ENCODE assay signal across 19 cellular contexts in the genomic region with DNA sequence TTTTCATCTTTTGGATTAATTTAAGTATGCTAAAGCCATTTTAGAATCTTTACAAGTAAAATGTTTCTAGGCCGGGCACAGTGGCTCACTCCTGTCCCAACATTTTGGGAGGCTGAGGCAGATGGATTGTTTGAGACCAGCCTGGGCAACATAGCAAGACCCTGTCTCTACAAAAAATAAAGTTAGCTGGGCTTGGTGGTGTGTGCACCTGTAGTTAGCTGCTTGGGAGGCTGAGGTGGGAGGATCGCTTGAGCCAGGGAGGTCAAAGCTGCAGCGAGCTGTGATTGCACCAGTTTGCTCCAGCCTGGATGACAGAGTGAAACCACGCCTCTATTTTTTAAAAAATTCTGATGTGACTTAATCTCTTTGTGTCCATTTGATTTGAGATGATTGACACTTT. TPM values are rescaled to one million over a fixed set of nuclear protein-coding genes. Genes with fewer than 3 reads are reported as not detected.
A peak's percentile ranks its signal among the peaks of the same experiment; 100 is the strongest.
DNase-seq lines count a peak whose midpoint lies in the region; ATAC-seq, FAIRE-seq and TF ChIP-seq lines count a peak whose summit lies in the region.
"Had no signal": no experiment of that assay in that cellular context is flagged by ENCODE, and none has a peak within 500 bp of the region (broad histone marks: within the 10 kb centered on the region; RNA-seq: fewer than 3 reads in every experiment).

No MANE protein-coding gene starts in this region.

- POLR2A ChIA-PET in naive thymus-derived CD8-positive, alpha-beta T cell (lab: Charles Lee) = interaction anchor here (1.2 kb wide), 1 partner anchor 84 kb away, joined by 3 read pairs; no protein-coding TSS in a partner anchor

- peaks cover 0 to 2% (median 0%) of the 10 kb centered on the region in 7 donors for H3K9me3 Mint-ChIP-seq in CD4-positive, CD25-positive, alpha-beta regulatory T cell
- no peaks in the 10 kb centered on the region for H3K9me3 Mint-ChIP-seq in activated T-helper 1 cell treated with anti-CD3 and anti-CD28 coated beads, Interleukin-12 subunit alpha, Interleukin-12 subunit beta, Interleukin-2, Interleukin-4 antibody, amounts not matched to agents 30 ng/mL and 10 ng/mL and 1 ng/mL, durations not matched to agents 14 hours and 24 hours and 36 hours
- peaks cover 0 to 1% (median 0%) of the 10 kb centered on the region in 9 donors for H3K9me3 Mint-ChIP-seq in naive thymus-derived CD8-positive, alpha-beta T cell
- no peaks in the 10 kb centered on the region for H3K9me3 Mint-ChIP-seq in stimulated activated memory B cell treated with anti-CD40 and anti-IgM and Interleukin-4, amounts not matched to agents 10 μg/mL and 1 μg/mL and 100 μg/mL, for 72 hours
- H3K9me3 Mint-ChIP-seq: activated naive CD8-positive, alpha-beta T cell treated with anti-CD3 and anti-CD28 coated beads, Interleukin-2, amount 10 ng/mL, durations not matched to agents 7 days and 5 days had no signal

- no peak for TF ChIP-seq POLR2A in GM12891 (IDR thresholded peaks at IDR 0.05; ENCODE audit: low read depth, low read length)

- peaks cover 6% of the 10 kb centered on the region for H3K27me3 Mint-ChIP-seq in CD4-positive, CD25-positive, alpha-beta regulatory T cell
- peaks cover 2% of the 10 kb centered on the region for H3K27me3 Mint-ChIP-seq in activated T-helper 1 cell treated with anti-CD3 and anti-CD28 coated beads, Interleukin-12 subunit alpha, Interleukin-12 subunit beta, Interleukin-2, Interleukin-4 antibody, amounts not matched to agents 30 ng/mL and 10 ng/mL and 1 ng/mL, durations not matched to agents 14 hours and 24 hours and 36 hours (ENCODE audit: insufficient read depth)
- no peaks in the 10 kb centered on the region for H3K27me3 Mint-ChIP-seq in naive thymus-derived CD8-positive, alpha-beta T cell
- H3K27me3 Mint-ChIP-seq in stimulated activated memory B cell treated with anti-CD40 and anti-IgM and Interleukin-4, amounts not matched to agents 10 μg/mL and 1 μg/mL and 100 μg/mL, for 72 hours = no peaks in the 10 kb centered on the region
- H3K27me3 Mint-ChIP-seq: activated naive CD8-positive, alpha-beta T cell treated with anti-CD3 and anti-CD28 coated beads, Interleukin-2, amount 10 ng/mL, durations not matched to agents 7 days and 5 days had no signal

- H3K36me3 Mint-ChIP-seq in CD4-positive, CD25-positive, alpha-beta regulatory T cell = peaks cover 11% of the 10 kb centered on the region
- H3K36me3 Mint-ChIP-seq in activated T-helper 1 cell treated with anti-CD3 and anti-CD28 coated beads, Interleukin-12 subunit alpha, Interleukin-12 subunit beta, Interleukin-2, Interleukin-4 antibody, amounts not matched to agents 30 ng/mL and 10 ng/mL and 1 ng/mL, durations not matched to agents 14 hours and 24 hours and 36 hours (ENCODE audit: low read depth) = peaks cover 10% of the 10 kb centered on the region
- peaks cover 0 to 30% (median 6%) of the 10 kb centered on the region in 3 donors for H3K36me3 Mint-ChIP-seq in naive thymus-derived CD8-positive, alpha-beta T cell
- peaks cover 10% of the 10 kb centered on the region for H3K36me3 Mint-ChIP-seq in stimulated activated memory B cell treated with anti-CD40 and anti-IgM and Interleukin-4, amounts not matched to agents 10 μg/mL and 1 μg/mL and 100 μg/mL, for 72 hours

- no peak for ATAC-seq in CD4-positive, CD25-positive, alpha-beta regulatory T cell (ENCODE audit: low read depth in 2 of 2)
- no peak for ATAC-seq in naive thymus-derived CD8-positive, alpha-beta T cell
- ATAC-seq in stimulated activated memory B cell treated with anti-CD40 and anti-IgM and Interleukin-4, amounts not matched to agents 10 μg/mL and 1 μg/mL and 100 μg/mL, for 72 hours = no peak
- no peak for ATAC-seq in Right ventricle myocardium inferior
- ATAC-seq: mucosa of descending colon had no signal

- H3K27me3 ChIP-seq in CD4-positive, CD25-positive, alpha-beta regulatory T cell (ENCODE audit: control insufficient read depth, insufficient read depth, low read length) = no peaks in the 10 kb centered on the region
- H3K27me3 ChIP-seq: dorsolateral prefrontal cortex, sigmoid colon, SJCRH30, uterus had no signal

- no peaks in the 10 kb centered on the region for H3K9me3 ChIP-seq in CD4-positive, CD25-positive, alpha-beta regulatory T cell (ENCODE audit: control insufficient read depth in 2 of 2, low read length in 2 of 2)
- H3K9me3 ChIP-seq: mucosa of descending colon, sigmoid colon, SJCRH30, uterus had no signal

- peak; percentile 9 for FAIRE-seq in GM12891 (lab: Jason Lieb, UNC)
- FAIRE-seq: bronchial epithelial cell had no signal

- DNase-seq in CD4-positive, CD25-positive, alpha-beta regulatory T cell = no peak
- DNase-seq in GM12891 (ENCODE audit: insufficient read length, low spot score) (no peak), DMS114 treated with DMSO at 0.1 percent for 48 hours (lab: John Stamatoyannopoulos, UW; ENCODE audit: unreplicated experiment) (no peak), Right ventricle myocardium inferior (ENCODE audit: missing footprints) (no peak), DMS53 treated with DMSO at 0.1 percent for 48 hours (lab: John Stamatoyannopoulos, UW; ENCODE audit: unreplicated experiment) (no peak)
- DNase-seq in activated T-helper 1 cell treated with anti-CD3 and anti-CD28 coated beads, Interleukin-12 subunit alpha, Interleukin-12 subunit beta, Interleukin-2, Interleukin-4 antibody, amounts not matched to agents 30 ng/mL and 10 ng/mL and 1 ng/mL, durations not matched to agents 14 hours and 24 hours and 36 hours (ENCODE audit: low spot score) = no peak
- no peak for DNase-seq in naive thymus-derived CD8-positive, alpha-beta T cell
- DNase-seq: activated naive CD8-positive, alpha-beta T cell treated with anti-CD3 and anti-CD28 coated beads, Interleukin-2, amount 10 ng/mL, durations not matched to agents 7 days and 5 days; dorsolateral prefrontal cortex; mucosa of descending colon; NCI-H2171; NCI-H69; OCI-M1; sigmoid colon; SJCRH30; stimulated activated CD4-positive, alpha-beta T cell treated with anti-CD3 and anti-CD28 coated beads, Interleukin-2, amount 100 ng/mL, for 24 hours; uterus had no signal

- intact Hi-C loops in activated T-helper 1 cell treated with anti-CD3 and anti-CD28 coated beads, Interleukin-12 subunit alpha, Interleukin-12 subunit beta, Interleukin-2, Interleukin-4 antibody, amounts not matched to agents 30 ng/mL and 10 ng/mL and 1 ng/mL, durations not matched to agents 14 hours and 24 hours and 36 hours (cut with micrococcal nuclease) = loop anchor here (5.0 kb wide), 1 partner anchor 50 kb away; no protein-coding TSS in a partner anchor
- intact Hi-C loops in Right ventricle myocardium inferior (cut with DNase I) = no loop called here

- H3K4me1 Mint-ChIP-seq in CD4-positive, CD25-positive, alpha-beta regulatory T cell = peaks cover 18 to 73% (median 53%) of the 10 kb centered on the region in 4 donors
- peaks cover 67% of the 10 kb centered on the region for H3K4me1 Mint-ChIP-seq in activated T-helper 1 cell treated with anti-CD3 and anti-CD28 coated beads, Interleukin-12 subunit alpha, Interleukin-12 subunit beta, Interleukin-2, Interleukin-4 antibody, amounts not matched to agents 30 ng/mL and 10 ng/mL and 1 ng/mL, durations not matched to agents 14 hours and 24 hours and 36 hours (ENCODE audit: low read depth)
- H3K4me1 Mint-ChIP-seq in naive thymus-derived CD8-positive, alpha-beta T cell = peaks cover 23 to 80% (median 67%) of the 10 kb centered on the region in 4 donors
- H3K4me1 Mint-ChIP-seq in stimulated activated memory B cell treated with anti-CD40 and anti-IgM and Interleukin-4, amounts not matched to agents 10 μg/mL and 1 μg/mL and 100 μg/mL, for 72 hours = peaks cover 59% of the 10 kb centered on the region

- no peak overlapping the region for H3K27ac ChIP-seq in CD4-positive, CD25-positive, alpha-beta regulatory T cell (ENCODE audit: insufficient read depth, low read length, poor library complexity, severe bottlenecking)
- H3K27ac ChIP-seq: SJCRH30 had no signal

- H3K36me3 ChIP-seq in CD4-positive, CD25-positive, alpha-beta regulatory T cell (ENCODE audit: control insufficient read depth, insufficient read depth, low read length) = peaks cover 3% of the 10 kb centered on the region
- H3K36me3 ChIP-seq: sigmoid colon, uterus had no signal

- H3K27ac Mint-ChIP-seq in CD4-positive, CD25-positive, alpha-beta regulatory T cell = no peak overlapping the region
- H3K27ac Mint-ChIP-seq in activated T-helper 1 cell treated with anti-CD3 and anti-CD28 coated beads, Interleukin-12 subunit alpha, Interleukin-12 subunit beta, Interleukin-2, Interleukin-4 antibody, amounts not matched to agents 30 ng/mL and 10 ng/mL and 1 ng/mL, durations not matched to agents 14 hours and 24 hours and 36 hours = peak overlapping the region; percentile 37
- H3K27ac Mint-ChIP-seq in naive thymus-derived CD8-positive, alpha-beta T cell = peak overlapping the region in 4 of 10 donors; percentile 34 to 62 (median 48)
- no peak overlapping the region for H3K27ac Mint-ChIP-seq in stimulated activated memory B cell treated with anti-CD40 and anti-IgM and Interleukin-4, amounts not matched to agents 10 μg/mL and 1 μg/mL and 100 μg/mL, for 72 hours
- H3K27ac Mint-ChIP-seq: activated naive CD8-positive, alpha-beta T cell treated with anti-CD3 and anti-CD28 coated beads, Interleukin-2, amount 10 ng/mL, durations not matched to agents 7 days and 5 days had no signal

- H3K4me3 Mint-ChIP-seq in CD4-positive, CD25-positive, alpha-beta regulatory T cell = peak overlapping the region in 3 of 4 donors; percentile 39 to 68 (median 66)
- H3K4me3 Mint-ChIP-seq in activated T-helper 1 cell treated with anti-CD3 and anti-CD28 coated beads, Interleukin-12 subunit alpha, Interleukin-12 subunit beta, Interleukin-2, Interleukin-4 antibody, amounts not matched to agents 30 ng/mL and 10 ng/mL and 1 ng/mL, durations not matched to agents 14 hours and 24 hours and 36 hours = no peak overlapping the region
- H3K4me3 Mint-ChIP-seq in naive thymus-derived CD8-positive, alpha-beta T cell = peak overlapping the region in 9 of 10 donors; percentile 42 to 71 (median 58)
- no peak overlapping the region for H3K4me3 Mint-ChIP-seq in stimulated activated memory B cell treated with anti-CD40 and anti-IgM and Interleukin-4, amounts not matched to agents 10 μg/mL and 1 μg/mL and 100 μg/mL, for 72 hours
- H3K4me3 Mint-ChIP-seq: activated naive CD8-positive, alpha-beta T cell treated with anti-CD3 and anti-CD28 coated beads, Interleukin-2, amount 10 ng/mL, durations not matched to agents 7 days and 5 days had no signal

- H3K4me3 ChIP-seq in CD4-positive, CD25-positive, alpha-beta regulatory T cell (ENCODE audit: low read depth, low read length) = peak overlapping the region; percentile 96
- H3K4me3 ChIP-seq: mucosa of descending colon, sigmoid colon, SJCRH30, uterus had no signal

- peaks cover 73% of the 10 kb centered on the region for H3K4me1 ChIP-seq in CD4-positive, CD25-positive, alpha-beta regulatory T cell (ENCODE audit: control insufficient read depth, insufficient read depth, low read length, poor library complexity, severe bottlenecking)

RNA-seq across cellular contexts. Expression of a gene that starts 3.9 kb away (rescaled TPM):
- 91.8 TPM for total RNA-seq in CD4-positive, CD25-positive, alpha-beta regulatory T cell
- polyA plus RNA-seq in CD4-positive, CD25-positive, alpha-beta regulatory T cell = 10 to 100 TPM; 48.9 to 62.6 (median 58.2) TPM
- 18.6 TPM for polyA plus RNA-seq in GM12891 (2012; ENCODE audit: low read depth, missing spikeins)
- total RNA-seq in activated T-helper 1 cell treated with anti-CD3 and anti-CD28 coated beads, Interleukin-12 subunit alpha, Interleukin-12 subunit beta, Interleukin-2, Interleukin-4 antibody, amounts not matched to agents 30 ng/mL and 10 ng/mL and 1 ng/mL, durations not matched to agents 14 hours and 24 hours and 36 hours = 41.5 and 42.2 TPM in 2 replicates
- total RNA-seq in naive thymus-derived CD8-positive, alpha-beta T cell = 10 to 100 TPM; 76.7 to 88.0 TPM
- 10 to 100 TPM; 43.3 to 54.5 (median 51.2) TPM for polyA plus RNA-seq in naive thymus-derived CD8-positive, alpha-beta T cell
- total RNA-seq in Right ventricle myocardium inferior = 48.4 TPM

Comparison
In these comparisons a context has a peak if more than half of its experiments do, and no peak if none do; other contexts are left out.
1. H3K4me3 Mint-ChIP-seq: peak in CD4-positive, CD25-positive, alpha-beta regulatory T cell (3 of 4) and naive thymus-derived CD8-positive, alpha-beta T cell (9 of 10); none in activated T-helper 1 cell treated with anti-CD3 and anti-CD28 coated beads, Interleukin-12 subunit alpha, Interleukin-12 subunit beta, Interleukin-2, Interleukin-4 antibody, amounts not matched to agents 30 ng/mL and 10 ng/mL and 1 ng/mL, durations not matched to agents 14 hours and 24 hours and 36 hours (single experiment) and stimulated activated memory B cell treated with anti-CD40 and anti-IgM and Interleukin-4, amounts not matched to agents 10 μg/mL and 1 μg/mL and 100 μg/mL, for 72 hours (single experiment).